2 cellular contexts compared by ENCODE assay signal in the genomic region with DNA sequence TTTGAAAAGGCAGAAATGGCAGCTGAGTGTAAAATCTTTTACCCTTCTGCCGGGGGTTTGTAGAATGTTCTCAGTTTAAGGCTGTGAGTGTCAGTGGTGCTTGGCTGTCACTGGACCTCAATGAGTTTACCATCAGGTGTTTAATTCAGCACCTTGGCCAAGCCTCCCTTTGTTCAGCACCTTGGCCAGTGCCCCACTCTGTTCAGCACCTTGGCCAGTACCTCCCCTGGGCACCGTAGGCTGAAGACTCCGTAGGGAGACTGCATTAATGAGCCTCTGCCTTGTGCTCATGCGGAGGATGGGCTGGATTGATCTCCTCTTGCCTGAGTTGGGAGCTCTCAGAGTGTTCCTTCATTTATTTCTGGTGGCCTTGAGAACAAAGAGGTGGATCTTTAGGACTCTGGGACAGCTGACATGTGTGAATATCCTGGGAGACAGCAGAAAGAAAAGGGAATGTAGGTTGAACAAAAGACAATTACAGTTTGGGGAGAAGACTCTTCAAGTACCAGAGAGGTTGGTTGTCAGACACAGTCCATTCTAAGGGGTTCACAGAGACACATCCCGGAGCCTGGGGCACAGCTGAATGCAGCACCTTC.
TF ChIP-seq lines count a peak whose summit lies in the region.

No MANE protein-coding gene starts in this region.

TF ChIP-seq in HCT116, 20 proteins besides CTCF, POLR2A, EP300 and RAD21 (continued from another document):
- TF ChIP-seq, protein P1, sequence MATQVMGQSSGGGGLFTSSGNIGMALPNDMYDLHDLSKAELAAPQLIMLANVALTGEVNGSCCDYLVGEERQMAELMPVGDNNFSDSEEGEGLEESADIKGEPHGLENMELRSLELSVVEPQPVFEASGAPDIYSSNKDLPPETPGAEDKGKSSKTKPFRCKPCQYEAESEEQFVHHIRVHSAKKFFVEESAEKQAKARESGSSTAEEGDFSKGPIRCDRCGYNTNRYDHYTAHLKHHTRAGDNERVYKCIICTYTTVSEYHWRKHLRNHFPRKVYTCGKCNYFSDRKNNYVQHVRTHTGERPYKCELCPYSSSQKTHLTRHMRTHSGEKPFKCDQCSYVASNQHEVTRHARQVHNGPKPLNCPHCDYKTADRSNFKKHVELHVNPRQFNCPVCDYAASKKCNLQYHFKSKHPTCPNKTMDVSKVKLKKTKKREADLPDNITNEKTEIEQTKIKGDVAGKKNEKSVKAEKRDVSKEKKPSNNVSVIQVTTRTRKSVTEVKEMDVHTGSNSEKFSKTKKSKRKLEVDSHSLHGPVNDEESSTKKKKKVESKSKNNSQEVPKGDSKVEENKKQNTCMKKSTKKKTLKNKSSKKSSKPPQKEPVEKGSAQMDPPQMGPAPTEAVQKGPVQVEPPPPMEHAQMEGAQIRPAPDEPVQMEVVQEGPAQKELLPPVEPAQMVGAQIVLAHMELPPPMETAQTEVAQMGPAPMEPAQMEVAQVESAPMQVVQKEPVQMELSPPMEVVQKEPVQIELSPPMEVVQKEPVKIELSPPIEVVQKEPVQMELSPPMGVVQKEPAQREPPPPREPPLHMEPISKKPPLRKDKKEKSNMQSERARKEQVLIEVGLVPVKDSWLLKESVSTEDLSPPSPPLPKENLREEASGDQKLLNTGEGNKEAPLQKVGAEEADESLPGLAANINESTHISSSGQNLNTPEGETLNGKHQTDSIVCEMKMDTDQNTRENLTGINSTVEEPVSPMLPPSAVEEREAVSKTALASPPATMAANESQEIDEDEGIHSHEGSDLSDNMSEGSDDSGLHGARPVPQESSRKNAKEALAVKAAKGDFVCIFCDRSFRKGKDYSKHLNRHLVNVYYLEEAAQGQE (IDR thresholded peaks at IDR 0.05; ENCODE audit: low read depth): peak; percentile 100
- no peak for TF ChIP-seq ELF1 (IDR thresholded peaks at IDR 0.05; ENCODE audit: borderline replicate concordance, low read depth)
TF ChIP-seq in HCT116: peak in this region for 4.

TF ChIP-seq in SK-N-SH treated with all-trans-retinoic acid at 6 μM for 48 hours, 23 proteins besides CTCF, POLR2A, EP300 and RAD21 (continued from another document):
- TF ChIP-seq, protein P2, sequence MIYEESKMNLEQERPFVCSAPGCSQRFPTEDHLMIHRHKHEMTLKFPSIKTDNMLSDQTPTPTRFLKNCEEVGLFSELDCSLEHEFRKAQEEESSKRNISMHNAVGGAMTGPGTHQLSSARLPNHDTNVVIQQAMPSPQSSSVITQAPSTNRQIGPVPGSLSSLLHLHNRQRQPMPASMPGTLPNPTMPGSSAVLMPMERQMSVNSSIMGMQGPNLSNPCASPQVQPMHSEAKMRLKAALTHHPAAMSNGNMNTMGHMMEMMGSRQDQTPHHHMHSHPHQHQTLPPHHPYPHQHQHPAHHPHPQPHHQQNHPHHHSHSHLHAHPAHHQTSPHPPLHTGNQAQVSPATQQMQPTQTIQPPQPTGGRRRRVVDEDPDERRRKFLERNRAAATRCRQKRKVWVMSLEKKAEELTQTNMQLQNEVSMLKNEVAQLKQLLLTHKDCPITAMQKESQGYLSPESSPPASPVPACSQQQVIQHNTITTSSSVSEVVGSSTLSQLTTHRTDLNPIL (CRISPR knock-in tag; IDR thresholded peaks at IDR 0.05; ENCODE audit: low read depth): 0 out of 2 replicates have a peak, but pooled peaks have one; percentile 33
- TF ChIP-seq ZFP30 (CRISPR knock-in tag; IDR thresholded peaks at IDR 0.05): peak; percentile 60; the same call in 1 of the 2 replicates
- TF ChIP-seq ZNF8 (CRISPR knock-in tag; IDR thresholded peaks at IDR 0.05): no peak
- TF ChIP-seq, protein P3, sequence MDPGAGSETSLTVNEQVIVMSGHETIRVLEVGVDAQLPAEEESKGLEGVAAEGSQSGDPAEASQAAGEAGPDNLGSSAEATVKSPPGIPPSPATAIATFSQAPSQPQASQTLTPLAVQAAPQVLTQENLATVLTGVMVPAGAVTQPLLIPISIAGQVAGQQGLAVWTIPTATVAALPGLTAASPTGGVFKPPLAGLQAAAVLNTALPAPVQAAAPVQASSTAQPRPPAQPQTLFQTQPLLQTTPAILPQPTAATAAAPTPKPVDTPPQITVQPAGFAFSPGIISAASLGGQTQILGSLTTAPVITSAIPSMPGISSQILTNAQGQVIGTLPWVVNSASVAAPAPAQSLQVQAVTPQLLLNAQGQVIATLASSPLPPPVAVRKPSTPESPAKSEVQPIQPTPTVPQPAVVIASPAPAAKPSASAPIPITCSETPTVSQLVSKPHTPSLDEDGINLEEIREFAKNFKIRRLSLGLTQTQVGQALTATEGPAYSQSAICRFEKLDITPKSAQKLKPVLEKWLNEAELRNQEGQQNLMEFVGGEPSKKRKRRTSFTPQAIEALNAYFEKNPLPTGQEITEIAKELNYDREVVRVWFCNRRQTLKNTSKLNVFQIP (CRISPR knock-in tag; IDR thresholded peaks at IDR 0.05; ENCODE audit: borderline replicate concordance, low read depth): no peak; the same call in 1 of the 2 replicates
- TF ChIP-seq ZFP3 (CRISPR knock-in tag; IDR thresholded peaks at IDR 0.05): peak; percentile 91
- TF ChIP-seq ZNF70 (CRISPR knock-in tag; IDR thresholded peaks at IDR 0.05): no peak
- peak; percentile 75; the same call in 1 of the 2 replicates for TF ChIP-seq TOX (CRISPR knock-in tag; IDR thresholded peaks at IDR 0.05; ENCODE audit: borderline replicate concordance)
- TF ChIP-seq GLIS3 (CRISPR knock-in tag; IDR thresholded peaks at IDR 0.05): peak; percentile 40; the same call in 1 of the 2 replicates
- TF ChIP-seq BACH2 (CRISPR knock-in tag; IDR thresholded peaks at IDR 0.05; ENCODE audit: borderline replicate concordance): no peak
- TF ChIP-seq SNAI2 (CRISPR knock-in tag; IDR thresholded peaks at IDR 0.05): peak; percentile 99
- peak; percentile 77; the same call in 1 of the 2 replicates for TF ChIP-seq RARB (CRISPR knock-in tag; IDR thresholded peaks at IDR 0.05)
- TF ChIP-seq TCF4 (CRISPR knock-in tag; IDR thresholded peaks at IDR 0.05; ENCODE audit: borderline replicate concordance): no peak
- TF ChIP-seq ZC3H10 (CRISPR knock-in tag; IDR thresholded peaks at IDR 0.05): peak; percentile 92
- TF ChIP-seq, protein P4, sequence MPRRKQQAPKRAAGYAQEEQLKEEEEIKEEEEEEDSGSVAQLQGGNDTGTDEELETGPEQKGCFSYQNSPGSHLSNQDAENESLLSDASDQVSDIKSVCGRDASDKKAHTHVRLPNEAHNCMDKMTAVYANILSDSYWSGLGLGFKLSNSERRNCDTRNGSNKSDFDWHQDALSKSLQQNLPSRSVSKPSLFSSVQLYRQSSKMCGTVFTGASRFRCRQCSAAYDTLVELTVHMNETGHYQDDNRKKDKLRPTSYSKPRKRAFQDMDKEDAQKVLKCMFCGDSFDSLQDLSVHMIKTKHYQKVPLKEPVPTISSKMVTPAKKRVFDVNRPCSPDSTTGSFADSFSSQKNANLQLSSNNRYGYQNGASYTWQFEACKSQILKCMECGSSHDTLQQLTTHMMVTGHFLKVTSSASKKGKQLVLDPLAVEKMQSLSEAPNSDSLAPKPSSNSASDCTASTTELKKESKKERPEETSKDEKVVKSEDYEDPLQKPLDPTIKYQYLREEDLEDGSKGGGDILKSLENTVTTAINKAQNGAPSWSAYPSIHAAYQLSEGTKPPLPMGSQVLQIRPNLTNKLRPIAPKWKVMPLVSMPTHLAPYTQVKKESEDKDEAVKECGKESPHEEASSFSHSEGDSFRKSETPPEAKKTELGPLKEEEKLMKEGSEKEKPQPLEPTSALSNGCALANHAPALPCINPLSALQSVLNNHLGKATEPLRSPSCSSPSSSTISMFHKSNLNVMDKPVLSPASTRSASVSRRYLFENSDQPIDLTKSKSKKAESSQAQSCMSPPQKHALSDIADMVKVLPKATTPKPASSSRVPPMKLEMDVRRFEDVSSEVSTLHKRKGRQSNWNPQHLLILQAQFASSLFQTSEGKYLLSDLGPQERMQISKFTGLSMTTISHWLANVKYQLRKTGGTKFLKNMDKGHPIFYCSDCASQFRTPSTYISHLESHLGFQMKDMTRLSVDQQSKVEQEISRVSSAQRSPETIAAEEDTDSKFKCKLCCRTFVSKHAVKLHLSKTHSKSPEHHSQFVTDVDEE (CRISPR knock-in tag; IDR thresholded peaks at IDR 0.05): peak; percentile 89
